ENCODE assay signal across 12 cellular contexts in genomic region chr2:68193774-68194372, GRCh38. TPM values are rescaled to one million over a fixed set of nuclear protein-coding genes. Genes with fewer than 3 reads are reported as not detected.
DNase-seq lines count a peak whose midpoint lies in the region; ATAC-seq, FAIRE-seq and TF ChIP-seq lines count a peak whose summit lies in the region.
"Had no signal": no experiment of that assay in that cellular context is flagged by ENCODE, and none has a peak within 500 bp of the region (broad histone marks: within the 10 kb centered on the region; RNA-seq: fewer than 3 reads in every experiment).

No MANE protein-coding gene starts in this region.

- FAIRE-seq in TTC549 (lab: Jason Lieb, UNC) = peak; percentile 25
- FAIRE-seq: A204.1 had no signal

- POLR2A ChIA-PET in activated CD8-positive, alpha-beta T cell treated with anti-CD3 and anti-CD28 coated beads for 36 hours (lab: Charles Lee) = interaction anchor here (0.9 kb wide), 1 partner anchor 162 kb away, joined by 4 read pairs; no protein-coding TSS in a partner anchor
- POLR2A ChIA-PET in activated CD8-positive, alpha-beta T cell treated with anti-CD3 and anti-CD28 coated beads, Interleukin-2, amount 10 ng/mL, durations not matched to agents 7 days and 5 days (lab: Charles Lee) = no interaction called here

- peak overlapping the region; percentile 3 for H3K27ac Mint-ChIP-seq in activated CD8-positive, alpha-beta T cell treated with anti-CD3 and anti-CD28 coated beads for 36 hours
- H3K27ac Mint-ChIP-seq in activated CD8-positive, alpha-beta T cell treated with anti-CD3 and anti-CD28 coated beads, Interleukin-2, amount 10 ng/mL, durations not matched to agents 7 days and 5 days = no peak overlapping the region
- H3K27ac Mint-ChIP-seq: H9; stimulated activated memory B cell treated with anti-CD40 and anti-IgM and Interleukin-4, amounts not matched to agents 10 μg/mL and 1 μg/mL and 100 μg/mL, for 72 hours had no signal

- H3K36me3 Mint-ChIP-seq in activated CD8-positive, alpha-beta T cell treated with anti-CD3 and anti-CD28 coated beads for 36 hours (ENCODE audit: low read depth) = peaks cover 4% of the 10 kb centered on the region
- H3K36me3 Mint-ChIP-seq in activated CD8-positive, alpha-beta T cell treated with anti-CD3 and anti-CD28 coated beads, Interleukin-2, amount 10 ng/mL, durations not matched to agents 7 days and 5 days (ENCODE audit: low read depth) = peaks cover 3% of the 10 kb centered on the region
- H3K36me3 Mint-ChIP-seq: stimulated activated memory B cell treated with anti-CD40 and anti-IgM and Interleukin-4, amounts not matched to agents 10 μg/mL and 1 μg/mL and 100 μg/mL, for 72 hours had no signal

- H3K4me3 ChIP-seq in fibroblast of the aortic adventitia (ENCODE audit: low read depth, low read length) = no peak overlapping the region
- H3K4me3 ChIP-seq in subcutaneous abdominal adipose tissue (ENCODE audit: low read depth in 1 of 5, low read length in 5 of 5) = no peak overlapping the region
- H3K4me3 ChIP-seq in ascending aorta = no peak overlapping the region
- no peak overlapping the region for H3K4me3 ChIP-seq in prostate gland

- peaks cover 64% of the 10 kb centered on the region for H3K4me1 Mint-ChIP-seq in activated CD8-positive, alpha-beta T cell treated with anti-CD3 and anti-CD28 coated beads for 36 hours (ENCODE audit: low read depth)
- peaks cover 14% of the 10 kb centered on the region for H3K4me1 Mint-ChIP-seq in activated CD8-positive, alpha-beta T cell treated with anti-CD3 and anti-CD28 coated beads, Interleukin-2, amount 10 ng/mL, durations not matched to agents 7 days and 5 days (ENCODE audit: low read depth)

- H3K27me3 Mint-ChIP-seq in activated CD8-positive, alpha-beta T cell treated with anti-CD3 and anti-CD28 coated beads for 36 hours = no peaks in the 10 kb centered on the region
- no peaks in the 10 kb centered on the region for H3K27me3 Mint-ChIP-seq in activated CD8-positive, alpha-beta T cell treated with anti-CD3 and anti-CD28 coated beads, Interleukin-2, amount 10 ng/mL, durations not matched to agents 7 days and 5 days (ENCODE audit: low read depth)
- H3K27me3 Mint-ChIP-seq: stimulated activated memory B cell treated with anti-CD40 and anti-IgM and Interleukin-4, amounts not matched to agents 10 μg/mL and 1 μg/mL and 100 μg/mL, for 72 hours had no signal

- no peaks in the 10 kb centered on the region for H3K36me3 ChIP-seq in subcutaneous abdominal adipose tissue (ENCODE audit: control insufficient read depth in 5 of 5, insufficient read depth in 5 of 5, low read length in 5 of 5)
- H3K36me3 ChIP-seq in ascending aorta = no peaks in the 10 kb centered on the region
- no peaks in the 10 kb centered on the region for H3K36me3 ChIP-seq in prostate gland

- no peak for DNase-seq in activated CD8-positive, alpha-beta T cell treated with anti-CD3 and anti-CD28 coated beads for 36 hours
- no peak for DNase-seq in activated CD8-positive, alpha-beta T cell treated with anti-CD3 and anti-CD28 coated beads, Interleukin-2, amount 10 ng/mL, durations not matched to agents 7 days and 5 days
- DNase-seq in fibroblast of the aortic adventitia (ENCODE audit: low read depth) (peak; percentile 72), ascending aorta (ENCODE audit: low spot score in 2 of 2) (no peak), NCI-H1417 treated with DMSO at 0.1 percent for 48 hours (lab: John Stamatoyannopoulos, UW) (no peak), prostate gland (ENCODE audit: low spot score) (no peak)
- DNase-seq: cerebellar nuclear complex, H9 had no signal

- no peaks in the 10 kb centered on the region for H3K9me3 ChIP-seq in subcutaneous abdominal adipose tissue (ENCODE audit: control insufficient read depth in 5 of 5, low read length in 5 of 5)
- H3K9me3 ChIP-seq in ascending aorta = no peaks in the 10 kb centered on the region
- no peaks in the 10 kb centered on the region for H3K9me3 ChIP-seq in prostate gland

- H3K9me3 Mint-ChIP-seq in activated CD8-positive, alpha-beta T cell treated with anti-CD3 and anti-CD28 coated beads for 36 hours = no peaks in the 10 kb centered on the region
- no peaks in the 10 kb centered on the region for H3K9me3 Mint-ChIP-seq in activated CD8-positive, alpha-beta T cell treated with anti-CD3 and anti-CD28 coated beads, Interleukin-2, amount 10 ng/mL, durations not matched to agents 7 days and 5 days (ENCODE audit: insufficient read depth)
- H3K9me3 Mint-ChIP-seq: H9; stimulated activated memory B cell treated with anti-CD40 and anti-IgM and Interleukin-4, amounts not matched to agents 10 μg/mL and 1 μg/mL and 100 μg/mL, for 72 hours had no signal

- CTCF ChIA-PET in activated CD8-positive, alpha-beta T cell treated with anti-CD3 and anti-CD28 coated beads for 36 hours (lab: Charles Lee) = interaction anchor here (0.6 to 4.9 kb wide), 7 partner anchors 9 to 269 kb away, joined by 3 to 35 read pairs (median 4); no protein-coding TSS in a partner anchor
- CTCF ChIA-PET in activated CD8-positive, alpha-beta T cell treated with anti-CD3 and anti-CD28 coated beads, Interleukin-2, amount 10 ng/mL, durations not matched to agents 7 days and 5 days (lab: Charles Lee) = interaction anchor here (0.9 to 6.4 kb wide), 4 partner anchors 9 to 89 kb away, joined by 3 to 41 read pairs (median 10); no protein-coding TSS in a partner anchor

- no peak for ATAC-seq in activated CD8-positive, alpha-beta T cell treated with anti-CD3 and anti-CD28 coated beads for 36 hours
- ATAC-seq in activated CD8-positive, alpha-beta T cell treated with anti-CD3 and anti-CD28 coated beads, Interleukin-2, amount 10 ng/mL, durations not matched to agents 7 days and 5 days = no peak
- ATAC-seq: stimulated activated memory B cell treated with anti-CD40 and anti-IgM and Interleukin-4, amounts not matched to agents 10 μg/mL and 1 μg/mL and 100 μg/mL, for 72 hours had no signal

- no peak for TF ChIP-seq POLR2A in prostate gland (IDR thresholded peaks at IDR 0.05)

- no peak for TF ChIP-seq CTCF in activated CD8-positive, alpha-beta T cell treated with anti-CD3 and anti-CD28 coated beads for 36 hours (IDR thresholded peaks at IDR 0.05)
- TF ChIP-seq CTCF in fibroblast of the aortic adventitia (IDR thresholded peaks at IDR 0.05; ENCODE audit: insufficient read depth, low read length) (no peak), ascending aorta (IDR thresholded peaks at IDR 0.05) (no peak), prostate gland (IDR thresholded peaks at IDR 0.05) (no peak)

- no peak overlapping the region for H3K4me3 Mint-ChIP-seq in activated CD8-positive, alpha-beta T cell treated with anti-CD3 and anti-CD28 coated beads for 36 hours
- no peak overlapping the region for H3K4me3 Mint-ChIP-seq in activated CD8-positive, alpha-beta T cell treated with anti-CD3 and anti-CD28 coated beads, Interleukin-2, amount 10 ng/mL, durations not matched to agents 7 days and 5 days
- H3K4me3 Mint-ChIP-seq: H9; stimulated activated memory B cell treated with anti-CD40 and anti-IgM and Interleukin-4, amounts not matched to agents 10 μg/mL and 1 μg/mL and 100 μg/mL, for 72 hours had no signal

- peak overlapping the region in 2 of 5 donors; percentile 24 to 41 for H3K9ac ChIP-seq in subcutaneous abdominal adipose tissue (ENCODE audit: low read length in 5 of 5)

- intact Hi-C loops in activated CD8-positive, alpha-beta T cell treated with anti-CD3 and anti-CD28 coated beads for 36 hours (cut with micrococcal nuclease) = no loop called here
- intact Hi-C loops in ascending aorta (cut with DNase I) (no loop called here), prostate gland (cut with DNase I) (no loop called here)

- WGBS in prostate gland = 87% methylated on average over 4 of the region's 4 CpGs

- H3K4me1 ChIP-seq in subcutaneous abdominal adipose tissue (ENCODE audit: control insufficient read depth in 5 of 5, insufficient read depth in 5 of 5, low read length in 5 of 5) (peaks cover 0 to 33% (median 25%) of the 10 kb centered on the region in 5 donors), ascending aorta (peaks cover 0 to 25% of the 10 kb centered on the region in 2 donors), prostate gland (replicated peaks) (no peaks in the 10 kb centered on the region)

- peak overlapping the region; percentile 74 for H3K27ac ChIP-seq in subcutaneous abdominal adipose tissue (ENCODE audit: low read depth, low read length)
- no peak overlapping the region for H3K27ac ChIP-seq in ascending aorta
- no peak overlapping the region for H3K27ac ChIP-seq in prostate gland

- H3K27me3 ChIP-seq in subcutaneous abdominal adipose tissue (ENCODE audit: control insufficient read depth in 5 of 5, insufficient read depth in 4 of 5, low read length in 5 of 5) (no peaks in the 10 kb centered on the region), ascending aorta (no peaks in the 10 kb centered on the region), prostate gland (replicated peaks; ENCODE audit: insufficient read depth) (no peaks in the 10 kb centered on the region)

RNA-seq across cellular contexts. Expression of gene PNO1, which starts 36.2 kb away (rescaled TPM):
- 10 to 100 TPM; 25.1 to 26.2 TPM for total RNA-seq in activated CD8-positive, alpha-beta T cell treated with anti-CD3 and anti-CD28 coated beads for 36 hours
- 10 to 100 TPM; 12.3 to 13.3 TPM for total RNA-seq in activated CD8-positive, alpha-beta T cell treated with anti-CD3 and anti-CD28 coated beads, Interleukin-2, amount 10 ng/mL, durations not matched to agents 7 days and 5 days
- total RNA-seq in fibroblast of the aortic adventitia (ENCODE audit: low replicate concordance) = 4.1 and 9.5 TPM in 2 replicates
- total RNA-seq in ascending aorta = 5.4 TPM
- total RNA-seq in prostate gland = 10 to 100 TPM; 10.1 to 20.2 TPM

RNA-seq across cellular contexts. Expression of gene PPP3R1, which starts 58.5 kb away (rescaled TPM):
- total RNA-seq in activated CD8-positive, alpha-beta T cell treated with anti-CD3 and anti-CD28 coated beads for 36 hours = 10 to 100 TPM; 72.7 to 73.7 TPM
- total RNA-seq in activated CD8-positive, alpha-beta T cell treated with anti-CD3 and anti-CD28 coated beads, Interleukin-2, amount 10 ng/mL, durations not matched to agents 7 days and 5 days = 10 to 100 TPM; 67.6 to 71.8 TPM
- total RNA-seq in fibroblast of the aortic adventitia (ENCODE audit: low replicate concordance) = 10.6 and 38.6 TPM in 2 replicates
- total RNA-seq in ascending aorta = 16.8 TPM
- 10 to 100 TPM; 31.3 to 34.9 TPM for total RNA-seq in prostate gland
